8 cellular contexts compared by ENCODE assay signal in the genomic region with DNA sequence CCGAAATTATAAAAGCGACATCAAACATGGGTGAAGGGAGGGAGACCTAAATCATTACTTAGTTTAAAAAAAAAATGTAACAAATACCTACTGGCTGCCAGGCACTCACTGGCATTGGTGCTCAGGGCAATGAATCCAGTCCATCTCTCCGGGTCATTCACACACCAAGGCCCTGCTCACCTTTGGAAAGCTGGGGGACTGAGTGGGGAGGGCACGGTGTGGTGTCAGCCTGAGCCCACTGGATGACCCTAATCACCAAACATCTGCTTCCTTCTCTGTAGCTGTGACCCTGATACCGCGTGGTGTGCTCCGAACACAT. TPM values are rescaled to one million over a fixed set of nuclear protein-coding genes. Genes with fewer than 3 reads are reported as not detected.
A peak's percentile ranks its signal among the peaks of the same experiment; 100 is the strongest.
DNase-seq lines count a peak whose midpoint lies in the region; ATAC-seq and TF ChIP-seq lines count a peak whose summit lies in the region.

No MANE protein-coding gene starts in this region.

- H3K27me3 ChIP-seq in PC-9 (ENCODE audit: insufficient read depth, low read depth) (no peaks in the 10 kb centered on the region), ovary (no peaks in the 10 kb centered on the region)

- peaks cover 33% of the 10 kb centered on the region for H3K79me2 ChIP-seq in PC-9 (ENCODE audit: low read depth)

- POLR2A ChIA-PET in PC-9 (lab: Charles Lee; ENCODE audit: unreplicated experiment) = no interaction called here

- ATAC-seq in GM21515 (IDR thresholded peaks at IDR 0.05; ENCODE audit: unreplicated experiment) = no peak

- H3K9me2 ChIP-seq in PC-9 (ENCODE audit: insufficient read depth) = no peaks in the 10 kb centered on the region

- H3K27ac ChIP-seq in PC-9 = peak overlapping the region; percentile 74; the same call in 1 of the 2 replicates
- peak overlapping the region; percentile 84 for H3K27ac ChIP-seq in epithelial cell of prostate
- peak overlapping the region in 1 of 2 donors; percentile 85 for H3K27ac ChIP-seq in ovary

- peak overlapping the region; percentile 94 for H3K27ac Mint-ChIP-seq in Calu3 (ENCODE audit: unreplicated experiment)

- H3K36me3 Mint-ChIP-seq in Calu3 (ENCODE audit: insufficient read depth, unreplicated experiment) = peaks cover 32% of the 10 kb centered on the region

- peaks cover 7% of the 10 kb centered on the region; the same call in 1 of the 2 replicates for H3F3A ChIP-seq in PC-9 (ENCODE audit: insufficient read depth, low read depth)

- H3K4me3 Mint-ChIP-seq in Calu3 (ENCODE audit: low read depth, unreplicated experiment) = peak overlapping the region; percentile 98

- TF ChIP-seq POLR2A in ovary (IDR thresholded peaks at IDR 0.05) = no peak

- H3K4me1 Mint-ChIP-seq in Calu3 (ENCODE audit: low read depth, unreplicated experiment) = peaks cover 6% of the 10 kb centered on the region

- H3K4me1 ChIP-seq in PC-9 (replicated peaks; ENCODE audit: insufficient read depth) (peaks cover 16% of the 10 kb centered on the region), ovary (ENCODE audit: insufficient read depth) (peaks cover 7% of the 10 kb centered on the region)

- no peak for DNase-seq in Calu3
- DNase-seq in PC-9 = no peak
- no peak for DNase-seq in epithelial cell of prostate (ENCODE audit: low read depth, low spot score)
- DNase-seq in ovary = no peak
- no peak for DNase-seq in activated effector memory CD4-positive, alpha-beta T cell treated with Interleukin-2 at 50 U/mL for 16 hours
- DNase-seq in central memory CD4-positive, alpha-beta T cell = no peak
- no peak for DNase-seq in G401 (ENCODE audit: low spot score)

- H3K9me3 Mint-ChIP-seq in Calu3 (ENCODE audit: low read depth, unreplicated experiment) = no peaks in the 10 kb centered on the region

- 3 to 8% (median 3%) methylated on average over 7 of the region's 7 CpGs for WGBS in ovary, 3 donors

- no peak for TF ChIP-seq EP300 in ovary (IDR thresholded peaks at IDR 0.05)

- peak overlapping the region; percentile 93 for H3K4me3 ChIP-seq in PC-9
- H3K4me3 ChIP-seq in ovary = peak overlapping the region; percentile 91

- intact Hi-C loops in Calu3 (cut with micrococcal nuclease; ENCODE audit: unreplicated experiment) = loop anchor here (5.0 kb wide), 1 partner anchor 1304 kb away; no protein-coding TSS in a partner anchor
- intact Hi-C loops in PC-9 (cut with micrococcal nuclease; ENCODE audit: unreplicated experiment) = no loop called here
- intact Hi-C loops in ovary (cut with DNase I) = no loop called here

- H3K36me3 ChIP-seq in PC-9 (ENCODE audit: low read depth) (peaks cover 18% of the 10 kb centered on the region), ovary (no peaks in the 10 kb centered on the region)

- H4K20me1 ChIP-seq in PC-9 (ENCODE audit: insufficient read depth) = peaks cover 19% of the 10 kb centered on the region

- peak overlapping the region; percentile 94 for H2AFZ ChIP-seq in PC-9

- no peaks in the 10 kb centered on the region for H3K9me3 ChIP-seq in PC-9 (ENCODE audit: insufficient read depth, low read depth)
- no peaks in the 10 kb centered on the region for H3K9me3 ChIP-seq in ovary

- CTCF ChIA-PET in Calu3 (lab: Charles Lee) = no interaction called here
- CTCF ChIA-PET in PC-9 (lab: Charles Lee) = no interaction called here

- no TSS peak for BruUV-seq in Calu3 (replicated peaks; lab: Mats Ljungman, UMichigan)
- BruUV-seq in PC-9 (replicated peaks; lab: Mats Ljungman, UMichigan) = no TSS peak

- in situ Hi-C loops in G401 (cut with HindIII; ENCODE audit: low sequenced_read_pairs) = no loop called here

- H3K27me3 Mint-ChIP-seq in Calu3 (ENCODE audit: unreplicated experiment) = no peaks in the 10 kb centered on the region

- H3K4me2 ChIP-seq in PC-9 = peak overlapping the region; percentile 95

- TF ChIP-seq CTCF in Calu3 (IDR thresholded peaks at IDR 0.05; ENCODE audit: unreplicated experiment) (no peak), PC-9 (conservative IDR thresholded peaks at IDR 0.05) (no peak), ovary (IDR thresholded peaks at IDR 0.05) (no peak)

RNA-seq across cellular contexts. Expression of a gene that starts 0.3 kb away (rescaled TPM):
- total RNA-seq in Calu3 (2022) (99.7 and 106 TPM in 2 replicates), PC-9 (2021) (54.2 and 70.7 TPM in 2 replicates), ovary (10 to 100 TPM; 36.5 to 80.1 (median 71.9) TPM)
- 10 to 100 TPM; 57.6 to 67.4 TPM for polyA plus RNA-seq in ovary
- total RNA-seq in G401 (2014; rRNA removed; shearing (Covaris generic)) = 89.5 and 131 TPM in 2 replicates

RNA-seq across cellular contexts. Expression of a gene that starts 30.2 kb away (rescaled TPM):
- 25.9 and 30.4 TPM in 2 replicates for total RNA-seq in Calu3 (2022)
- total RNA-seq in PC-9 (2021) = 28.8 and 28.9 TPM in 2 replicates
- 10 to 100 TPM; 34.5 to 48.9 (median 46.1) TPM for total RNA-seq in ovary
- 10 to 100 TPM; 25.8 to 33.9 TPM for polyA plus RNA-seq in ovary
- total RNA-seq in G401 (2014; rRNA removed; shearing (Covaris generic)) = 31.1 and 45.1 TPM in 2 replicates
